ENCODE assay signal across 11 cellular contexts in genomic region chr6:111793711-111794111, GRCh38.
A peak's percentile ranks its signal among the peaks of the same experiment; 100 is the strongest.
DNase-seq lines count a peak whose midpoint lies in the region; ATAC-seq, FAIRE-seq and TF ChIP-seq lines count a peak whose summit lies in the region.
"Had no signal": no experiment of that assay in that cellular context is flagged by ENCODE, and none has a peak within 500 bp of the region (broad histone marks: within the 10 kb centered on the region; RNA-seq: fewer than 3 reads in every experiment).

No MANE protein-coding gene starts in this region.

- TF ChIP-seq CTCF in H1 (IDR thresholded peaks at IDR 0.05; ENCODE audit: control extremely low read depth in 1 of 3, insufficient read depth in 1 of 3, low read depth in 1 of 3, low read length in 3 of 3): no peak

- DNase-seq in stimulated activated CD4-positive, alpha-beta T cell treated with anti-CD3 and anti-CD28 coated beads, Interleukin-1b, Interleukin-23, amount 100 ng/mL, for 48 hours: peak; percentile 55
- no peak for DNase-seq in stimulated activated CD4-positive, alpha-beta T cell treated with anti-CD3 and anti-CD28 coated beads, Interleukin-4, amount 100 ng/mL, for 1 hour
- DNase-seq in UCSD-AML1 (lab: John Stamatoyannopoulos, UW; ENCODE audit: unreplicated experiment) (peak; percentile 41), H1 (ENCODE audit: low read depth in 1 of 2, low spot score in 2 of 2) (no peak), SIG-M5 treated with dmso at 0.1 percent for 504 hours (lab: John Stamatoyannopoulos, UW; ENCODE audit: unreplicated experiment) (no peak), KG1 (lab: John Stamatoyannopoulos, UW) (no peak), RKO (ENCODE audit: low spot score) (no peak)
- DNase-seq: brain microvascular endothelial cell, psoas muscle, SHP77 had no signal

- no peaks in the 10 kb centered on the region for H3K27me3 ChIP-seq in H1 (replicated peaks in 1 of 4; ENCODE audit: control insufficient read depth in 3 of 4, extremely low read depth in 1 of 4, insufficient read depth in 3 of 4, low read length in 3 of 4)
- H3K27me3 ChIP-seq: brain microvascular endothelial cell had no signal

- no peak for TF ChIP-seq EP300 in H1 (IDR thresholded peaks at IDR 0.05; ENCODE audit: borderline replicate concordance in 1 of 2, low read depth in 2 of 2, low read length in 2 of 2)

- H2AFZ ChIP-seq in H1 (ENCODE audit: low read length): no peak overlapping the region

- 89% methylated on average over 8 of the region's 8 CpGs; no CpG with 5 or more reads in 1 of the 2 experiments for WGBS in H1 (ENCODE audit: extremely low coverage in 1 of 2, insufficient coverage in 1 of 2, insufficient read length in 1 of 2, insufficient replicate concordance in 2 of 2, low coverage in 1 of 2, low lambda C conversion rate in 2 of 2, missing lambda C conversion rate in 1 of 2), 2 experiments

- H3K9ac ChIP-seq in H1 (replicated peaks in 1 of 4; ENCODE audit: extremely low read depth in 1 of 4, low read depth in 3 of 4, low read length in 3 of 4): no peak overlapping the region

- H3K4ac ChIP-seq in H1 (replicated peaks; ENCODE audit: insufficient read length, low read depth, low read length): no peak overlapping the region

- no peak overlapping the region for H2BK20ac ChIP-seq in H1 (ENCODE audit: low read length)

- 0 out of 2 replicates have a peak overlapping the region, but pooled peaks have one; percentile 28 for H4K8ac ChIP-seq in H1 (ENCODE audit: extremely low read depth, insufficient read depth, low read length)

- no peak overlapping the region for H3K4me3 ChIP-seq in H1 (ENCODE audit: extremely low read depth in 1 of 4, insufficient read depth in 2 of 4, low read depth in 3 of 4, low read length in 4 of 4)
- H3K4me3 ChIP-seq: psoas muscle had no signal

- no peak overlapping the region for H2BK15ac ChIP-seq in H1 (ENCODE audit: low read length)

- no peak overlapping the region for H2BK5ac ChIP-seq in H1 (ENCODE audit: low read depth, low read length)

- peaks cover 0 to 5% of the 10 kb centered on the region in 2 experiments for H4K20me1 ChIP-seq in H1 (replicated peaks in 1 of 2; ENCODE audit: control insufficient read depth in 1 of 2, insufficient read depth in 2 of 2, low read length in 2 of 2)

- no peaks in the 10 kb centered on the region for H3K23me2 ChIP-seq in H1 (ENCODE audit: low read depth, low read length)

- H2BK120ac ChIP-seq in H1 (replicated peaks; ENCODE audit: low read depth, low read length): no peak overlapping the region

- POLR2A ChIA-PET in H1 (lab: Charles Lee; ENCODE audit: partially characterized antibody): no interaction called here

- H3K36me3 ChIP-seq in H1 (ENCODE audit: control insufficient read depth in 2 of 4, insufficient read depth in 4 of 4, low read length in 3 of 4): no peaks in the 10 kb centered on the region
- H3K36me3 ChIP-seq: brain microvascular endothelial cell had no signal

- no peak overlapping the region for H2AK5ac ChIP-seq in H1 (ENCODE audit: low read depth, low read length)

- CTCF ChIA-PET in H1 (lab: Charles Lee; ENCODE audit: partially characterized antibody): interaction anchor here (0.6 to 1.2 kb wide), 4 partner anchors 11 to 217 kb away, joined by 3 to 4 read pairs (median 3); no protein-coding TSS in a partner anchor

- ATAC-seq in GM21526 (IDR thresholded peaks at IDR 0.05; ENCODE audit: low FRiP score, unreplicated experiment): no peak

- H4K91ac ChIP-seq in H1 (replicated peaks; ENCODE audit: insufficient read length, low read length): no peak overlapping the region

- H3K4me2 ChIP-seq in H1 (ENCODE audit: insufficient read depth in 1 of 2, low read depth in 2 of 2, low read length in 2 of 2): no peak overlapping the region

- no peak overlapping the region for H3K27ac ChIP-seq in H1 (ENCODE audit: low read depth, low read length)
- H3K27ac ChIP-seq: brain microvascular endothelial cell, psoas muscle had no signal

- H3K4me1 ChIP-seq in H1 (replicated peaks in 1 of 4; ENCODE audit: control insufficient read depth in 3 of 4, insufficient read depth in 4 of 4, low read length in 3 of 4): peaks cover 0 to 12% (median 4%) of the 10 kb centered on the region in 4 experiments; a peak in 3 of 7 replicates
- H3K4me1 ChIP-seq: psoas muscle had no signal

- no peak overlapping the region for H3K23ac ChIP-seq in H1 (ENCODE audit: insufficient read length)

- H2BK12ac ChIP-seq in H1 (ENCODE audit: low read depth, low read length): no peak overlapping the region

- H3K14ac ChIP-seq in H1 (ENCODE audit: insufficient read length): no peak overlapping the region

- H3K56ac ChIP-seq in H1 (replicated peaks; ENCODE audit: insufficient read length, low read depth, low read length): no peak overlapping the region

- no peak for TF ChIP-seq POLR2A in H1 (IDR thresholded peaks at IDR 0.05; ENCODE audit: control extremely low read depth in 1 of 2, low read depth in 2 of 2, low read length in 2 of 2)

- TF ChIP-seq RAD21 in H1 (IDR thresholded peaks at IDR 0.05 in 1 of 2, conservative IDR thresholded peaks at IDR 0.05 in 1 of 2; ENCODE audit: low read depth in 2 of 2, low read length in 2 of 2): no peak

- no peaks in the 10 kb centered on the region for H3K9me3 ChIP-seq in H1 (ENCODE audit: insufficient read depth in 2 of 2, low read depth in 1 of 2, low read length in 1 of 2)
- H3K9me3 ChIP-seq: psoas muscle had no signal

- peaks cover 5% of the 10 kb centered on the region for H3K79me1 ChIP-seq in H1 (ENCODE audit: low read depth, low read length)

- peak overlapping the region; percentile 29 for H4K5ac ChIP-seq in H1 (ENCODE audit: insufficient read length, low read depth, low read length)

- H3K18ac ChIP-seq in H1 (ENCODE audit: extremely low read depth, low read length): no peak overlapping the region

- H3K79me2 ChIP-seq in H1 (ENCODE audit: control insufficient read depth in 1 of 2, insufficient read depth in 2 of 2, low read length in 2 of 2): peaks cover 0 to 12% of the 10 kb centered on the region in 2 experiments; a peak in 2 of 4 replicates

- no peak for FAIRE-seq in H1 (lab: Jason Lieb, UNC)

TF ChIP-seq in H1, 55 proteins besides CTCF, POLR2A, EP300 and RAD21:
- TF ChIP-seq MAX (IDR thresholded peaks at IDR 0.05) (no peak), CTBP2 (IDR thresholded peaks at IDR 0.05; ENCODE audit: borderline replicate concordance, insufficient read depth, insufficient read length, low read length) (no peak), TAF1 (IDR thresholded peaks at IDR 0.05; ENCODE audit: low read depth, low read length) (no peak), BACH1 (IDR thresholded peaks at IDR 0.05; ENCODE audit: low read length) (no peak), SUZ12 (IDR thresholded peaks at IDR 0.05; ENCODE audit: low read length) (no peak), HDAC2 (IDR thresholded peaks at IDR 0.05; ENCODE audit: borderline replicate concordance in 1 of 2, low read depth in 2 of 2, low read length in 2 of 2) (no peak), FOSL1 (IDR thresholded peaks at IDR 0.05; ENCODE audit: insufficient read depth, low read depth, low read length) (no peak), USF2 (IDR thresholded peaks at IDR 0.05; ENCODE audit: low read length) (no peak), RBBP5 (IDR thresholded peaks at IDR 0.05; ENCODE audit: borderline replicate concordance, low read depth, low read length) (no peak), KDM5A (IDR thresholded peaks at IDR 0.05; ENCODE audit: low read length) (no peak), SIRT6 (IDR thresholded peaks at IDR 0.05; ENCODE audit: low read length) (no peak), BCL11A (IDR thresholded peaks at IDR 0.05; ENCODE audit: low read depth in 2 of 2, low read length in 2 of 2) (no peak)

Comparison
In these comparisons a context has a peak if more than half of its experiments do, and no peak if none do; other contexts are left out.
1. DNase-seq: peak in stimulated activated CD4-positive, alpha-beta T cell treated with anti-CD3 and anti-CD28 coated beads, Interleukin-1b, Interleukin-23, amount 100 ng/mL, for 48 hours (single experiment) and UCSD-AML1 (single experiment); none in stimulated activated CD4-positive, alpha-beta T cell treated with anti-CD3 and anti-CD28 coated beads, Interleukin-4, amount 100 ng/mL, for 1 hour (single experiment), H1 (0 of 2), SIG-M5 treated with dmso at 0.1 percent for 504 hours (single experiment), KG1 (single experiment) and RKO (single experiment).